1 cellular context compared by ENCODE assay signal in genomic region chrX:20015945-20016617, GRCh38.
TF ChIP-seq lines count a peak whose summit lies in the region.

No MANE protein-coding gene starts in this region.

TF ChIP-seq in SK-N-SH, 30 proteins besides CTCF, POLR2A, EP300 and RAD21 (continued from another document):
- TF ChIP-seq REST (IDR thresholded peaks at IDR 0.05; ENCODE audit: low read depth, low read length) (no peak), SIN3A (IDR thresholded peaks at IDR 0.05; ENCODE audit: borderline replicate concordance, low read depth, low read length) (peak; percentile 50; the same call in 1 of the 2 replicates), POLR2AphosphoS5 (IDR thresholded peaks at IDR 0.05; ENCODE audit: low read depth, low read length) (no peak), IRF3 (IDR thresholded peaks at IDR 0.05; ENCODE audit: low read depth, low read length) (no peak), PBX3 (IDR thresholded peaks at IDR 0.05) (peak; percentile 69), MXI1 (IDR thresholded peaks at IDR 0.05; ENCODE audit: low read depth, low read length) (no peak), FOXJ3 (CRISPR knock-in tag; IDR thresholded peaks at IDR 0.05) (no peak), NFIC (IDR thresholded peaks at IDR 0.05; ENCODE audit: borderline replicate concordance) (no peak), TAF1 (IDR thresholded peaks at IDR 0.05; ENCODE audit: borderline replicate concordance, low read depth, low read length) (no peak), RFX5 (IDR thresholded peaks at IDR 0.05; ENCODE audit: low read length) (no peak), YY1 (IDR thresholded peaks at IDR 0.05; ENCODE audit: low read depth) (no peak), TEAD4 (IDR thresholded peaks at IDR 0.05; ENCODE audit: borderline replicate concordance, insufficient read depth) (no peak)
